1 cellular context compared by ENCODE assay signal in the genomic region with DNA sequence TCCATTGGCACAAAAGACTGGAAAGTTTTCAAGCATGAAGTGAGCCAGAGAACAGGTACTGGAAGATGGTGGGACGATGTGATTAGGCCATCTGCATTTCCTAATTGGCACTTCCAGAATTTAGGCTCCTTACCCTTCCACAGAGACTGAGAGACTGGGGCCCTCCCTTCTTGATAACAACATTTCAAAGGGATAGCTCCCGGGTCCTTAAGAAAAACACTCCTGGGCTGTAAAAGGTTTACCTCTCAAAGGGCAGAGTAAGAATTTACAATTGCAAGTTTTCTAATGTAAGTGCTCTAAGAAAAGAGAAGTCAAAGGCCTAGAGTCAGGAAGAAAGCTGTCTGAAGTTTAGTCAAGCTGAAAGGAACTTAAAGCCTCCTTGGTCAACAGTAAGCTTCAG.
TF ChIP-seq lines count a peak whose summit lies in the region.

No MANE protein-coding gene starts in this region.

TF ChIP-seq in H1, 55 proteins besides CTCF, POLR2A, EP300 and RAD21:
- TF ChIP-seq, protein P1, sequence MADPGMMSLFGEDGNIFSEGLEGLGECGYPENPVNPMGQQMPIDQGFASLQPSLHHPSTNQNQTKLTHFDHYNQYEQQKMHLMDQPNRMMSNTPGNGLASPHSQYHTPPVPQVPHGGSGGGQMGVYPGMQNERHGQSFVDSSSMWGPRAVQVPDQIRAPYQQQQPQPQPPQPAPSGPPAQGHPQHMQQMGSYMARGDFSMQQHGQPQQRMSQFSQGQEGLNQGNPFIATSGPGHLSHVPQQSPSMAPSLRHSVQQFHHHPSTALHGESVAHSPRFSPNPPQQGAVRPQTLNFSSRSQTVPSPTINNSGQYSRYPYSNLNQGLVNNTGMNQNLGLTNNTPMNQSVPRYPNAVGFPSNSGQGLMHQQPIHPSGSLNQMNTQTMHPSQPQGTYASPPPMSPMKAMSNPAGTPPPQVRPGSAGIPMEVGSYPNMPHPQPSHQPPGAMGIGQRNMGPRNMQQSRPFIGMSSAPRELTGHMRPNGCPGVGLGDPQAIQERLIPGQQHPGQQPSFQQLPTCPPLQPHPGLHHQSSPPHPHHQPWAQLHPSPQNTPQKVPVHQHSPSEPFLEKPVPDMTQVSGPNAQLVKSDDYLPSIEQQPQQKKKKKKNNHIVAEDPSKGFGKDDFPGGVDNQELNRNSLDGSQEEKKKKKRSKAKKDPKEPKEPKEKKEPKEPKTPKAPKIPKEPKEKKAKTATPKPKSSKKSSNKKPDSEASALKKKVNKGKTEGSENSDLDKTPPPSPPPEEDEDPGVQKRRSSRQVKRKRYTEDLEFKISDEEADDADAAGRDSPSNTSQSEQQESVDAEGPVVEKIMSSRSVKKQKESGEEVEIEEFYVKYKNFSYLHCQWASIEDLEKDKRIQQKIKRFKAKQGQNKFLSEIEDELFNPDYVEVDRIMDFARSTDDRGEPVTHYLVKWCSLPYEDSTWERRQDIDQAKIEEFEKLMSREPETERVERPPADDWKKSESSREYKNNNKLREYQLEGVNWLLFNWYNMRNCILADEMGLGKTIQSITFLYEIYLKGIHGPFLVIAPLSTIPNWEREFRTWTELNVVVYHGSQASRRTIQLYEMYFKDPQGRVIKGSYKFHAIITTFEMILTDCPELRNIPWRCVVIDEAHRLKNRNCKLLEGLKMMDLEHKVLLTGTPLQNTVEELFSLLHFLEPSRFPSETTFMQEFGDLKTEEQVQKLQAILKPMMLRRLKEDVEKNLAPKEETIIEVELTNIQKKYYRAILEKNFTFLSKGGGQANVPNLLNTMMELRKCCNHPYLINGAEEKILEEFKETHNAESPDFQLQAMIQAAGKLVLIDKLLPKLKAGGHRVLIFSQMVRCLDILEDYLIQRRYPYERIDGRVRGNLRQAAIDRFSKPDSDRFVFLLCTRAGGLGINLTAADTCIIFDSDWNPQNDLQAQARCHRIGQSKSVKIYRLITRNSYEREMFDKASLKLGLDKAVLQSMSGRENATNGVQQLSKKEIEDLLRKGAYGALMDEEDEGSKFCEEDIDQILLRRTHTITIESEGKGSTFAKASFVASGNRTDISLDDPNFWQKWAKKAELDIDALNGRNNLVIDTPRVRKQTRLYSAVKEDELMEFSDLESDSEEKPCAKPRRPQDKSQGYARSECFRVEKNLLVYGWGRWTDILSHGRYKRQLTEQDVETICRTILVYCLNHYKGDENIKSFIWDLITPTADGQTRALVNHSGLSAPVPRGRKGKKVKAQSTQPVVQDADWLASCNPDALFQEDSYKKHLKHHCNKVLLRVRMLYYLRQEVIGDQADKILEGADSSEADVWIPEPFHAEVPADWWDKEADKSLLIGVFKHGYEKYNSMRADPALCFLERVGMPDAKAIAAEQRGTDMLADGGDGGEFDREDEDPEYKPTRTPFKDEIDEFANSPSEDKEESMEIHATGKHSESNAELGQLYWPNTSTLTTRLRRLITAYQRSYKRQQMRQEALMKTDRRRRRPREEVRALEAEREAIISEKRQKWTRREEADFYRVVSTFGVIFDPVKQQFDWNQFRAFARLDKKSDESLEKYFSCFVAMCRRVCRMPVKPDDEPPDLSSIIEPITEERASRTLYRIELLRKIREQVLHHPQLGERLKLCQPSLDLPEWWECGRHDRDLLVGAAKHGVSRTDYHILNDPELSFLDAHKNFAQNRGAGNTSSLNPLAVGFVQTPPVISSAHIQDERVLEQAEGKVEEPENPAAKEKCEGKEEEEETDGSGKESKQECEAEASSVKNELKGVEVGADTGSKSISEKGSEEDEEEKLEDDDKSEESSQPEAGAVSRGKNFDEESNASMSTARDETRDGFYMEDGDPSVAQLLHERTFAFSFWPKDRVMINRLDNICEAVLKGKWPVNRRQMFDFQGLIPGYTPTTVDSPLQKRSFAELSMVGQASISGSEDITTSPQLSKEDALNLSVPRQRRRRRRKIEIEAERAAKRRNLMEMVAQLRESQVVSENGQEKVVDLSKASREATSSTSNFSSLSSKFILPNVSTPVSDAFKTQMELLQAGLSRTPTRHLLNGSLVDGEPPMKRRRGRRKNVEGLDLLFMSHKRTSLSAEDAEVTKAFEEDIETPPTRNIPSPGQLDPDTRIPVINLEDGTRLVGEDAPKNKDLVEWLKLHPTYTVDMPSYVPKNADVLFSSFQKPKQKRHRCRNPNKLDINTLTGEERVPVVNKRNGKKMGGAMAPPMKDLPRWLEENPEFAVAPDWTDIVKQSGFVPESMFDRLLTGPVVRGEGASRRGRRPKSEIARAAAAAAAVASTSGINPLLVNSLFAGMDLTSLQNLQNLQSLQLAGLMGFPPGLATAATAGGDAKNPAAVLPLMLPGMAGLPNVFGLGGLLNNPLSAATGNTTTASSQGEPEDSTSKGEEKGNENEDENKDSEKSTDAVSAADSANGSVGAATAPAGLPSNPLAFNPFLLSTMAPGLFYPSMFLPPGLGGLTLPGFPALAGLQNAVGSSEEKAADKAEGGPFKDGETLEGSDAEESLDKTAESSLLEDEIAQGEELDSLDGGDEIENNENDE (IDR thresholded peaks at IDR 0.05; ENCODE audit: insufficient replicate concordance, low read length): peak; percentile 83
- peak; percentile 38 for TF ChIP-seq NANOG (IDR thresholded peaks at IDR 0.05; ENCODE audit: insufficient read depth, low read depth, low read length, poor library complexity, severe bottlenecking)
- no peak for TF ChIP-seq SRF (IDR thresholded peaks at IDR 0.05; ENCODE audit: low read depth, low read length)
- TF ChIP-seq SP1 (IDR thresholded peaks at IDR 0.05; ENCODE audit: low read depth, low read length): no peak
- no peak for TF ChIP-seq HDAC6 (IDR thresholded peaks at IDR 0.05; ENCODE audit: low read depth, low read length)
- TF ChIP-seq TCF12 (IDR thresholded peaks at IDR 0.05; ENCODE audit: low read depth, low read length): no peak
- TF ChIP-seq KDM1A (IDR thresholded peaks at IDR 0.05; ENCODE audit: borderline replicate concordance, low read length): no peak
- TF ChIP-seq, protein P2, sequence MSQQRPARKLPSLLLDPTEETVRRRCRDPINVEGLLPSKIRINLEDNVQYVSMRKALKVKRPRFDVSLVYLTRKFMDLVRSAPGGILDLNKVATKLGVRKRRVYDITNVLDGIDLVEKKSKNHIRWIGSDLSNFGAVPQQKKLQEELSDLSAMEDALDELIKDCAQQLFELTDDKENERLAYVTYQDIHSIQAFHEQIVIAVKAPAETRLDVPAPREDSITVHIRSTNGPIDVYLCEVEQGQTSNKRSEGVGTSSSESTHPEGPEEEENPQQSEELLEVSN (IDR thresholded peaks at IDR 0.05): no peak
- TF ChIP-seq CEBPB (IDR thresholded peaks at IDR 0.05; ENCODE audit: low read depth, low read length): no peak
- TF ChIP-seq CBX8 (IDR thresholded peaks at IDR 0.05; ENCODE audit: borderline replicate concordance, low read depth, low read length): no peak
- no peak for TF ChIP-seq CBX5 (IDR thresholded peaks at IDR 0.05; ENCODE audit: low read depth, low read length)
- TF ChIP-seq GTF2F1 (IDR thresholded peaks at IDR 0.05; ENCODE audit: borderline replicate concordance, low read depth, low read length): no peak
TF ChIP-seq in H1: peak in this region for 2.
